In the genomic region with DNA sequence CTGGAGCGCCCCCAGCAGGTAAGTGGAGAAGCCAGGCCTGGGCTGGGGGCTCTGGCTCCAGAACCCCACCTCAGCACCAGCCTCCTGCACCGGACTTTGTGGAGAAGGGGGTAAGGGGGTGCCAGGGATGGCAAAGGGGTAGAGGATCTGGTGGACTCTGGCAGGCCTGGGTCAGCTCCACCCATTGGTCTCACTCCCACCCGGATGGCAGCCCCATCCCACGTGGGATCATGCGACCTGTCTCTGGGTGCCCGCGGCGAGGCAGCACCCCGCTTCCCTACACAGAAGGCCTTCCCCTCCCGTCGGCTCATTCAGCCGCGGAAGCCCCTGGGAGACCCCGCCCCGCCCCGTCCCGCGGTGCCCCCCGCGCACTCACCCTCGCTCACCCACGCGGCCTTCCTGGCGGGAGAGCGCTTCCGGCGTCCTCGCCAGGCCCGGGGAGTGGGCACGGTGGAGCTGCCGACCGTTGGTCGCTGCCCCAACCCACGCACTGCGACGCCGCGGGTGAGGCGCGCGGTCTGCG, we compare ENCODE assay signal across 1 cellular context.
TF ChIP-seq lines count a peak whose summit lies in the region.

No MANE protein-coding gene starts in this region.

TF ChIP-seq in K562, 482 proteins besides CTCF, POLR2A, EP300 and RAD21 (continued from another document):
- TF ChIP-seq, protein P1, sequence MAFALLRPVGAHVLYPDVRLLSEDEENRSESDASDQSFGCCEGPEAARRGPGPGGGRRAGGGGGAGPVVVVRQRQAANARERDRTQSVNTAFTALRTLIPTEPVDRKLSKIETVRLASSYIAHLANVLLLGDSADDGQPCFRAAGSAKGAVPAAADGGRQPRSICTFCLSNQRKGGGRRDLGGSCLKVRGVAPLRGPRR (CRISPR knock-in tag; IDR thresholded peaks at IDR 0.05): no peak
- TF ChIP-seq NCOA2 (IDR thresholded peaks at IDR 0.05; ENCODE audit: partially characterized antibody in 2 of 2): no peak
- TF ChIP-seq, protein P2, sequence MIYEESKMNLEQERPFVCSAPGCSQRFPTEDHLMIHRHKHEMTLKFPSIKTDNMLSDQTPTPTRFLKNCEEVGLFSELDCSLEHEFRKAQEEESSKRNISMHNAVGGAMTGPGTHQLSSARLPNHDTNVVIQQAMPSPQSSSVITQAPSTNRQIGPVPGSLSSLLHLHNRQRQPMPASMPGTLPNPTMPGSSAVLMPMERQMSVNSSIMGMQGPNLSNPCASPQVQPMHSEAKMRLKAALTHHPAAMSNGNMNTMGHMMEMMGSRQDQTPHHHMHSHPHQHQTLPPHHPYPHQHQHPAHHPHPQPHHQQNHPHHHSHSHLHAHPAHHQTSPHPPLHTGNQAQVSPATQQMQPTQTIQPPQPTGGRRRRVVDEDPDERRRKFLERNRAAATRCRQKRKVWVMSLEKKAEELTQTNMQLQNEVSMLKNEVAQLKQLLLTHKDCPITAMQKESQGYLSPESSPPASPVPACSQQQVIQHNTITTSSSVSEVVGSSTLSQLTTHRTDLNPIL (CRISPR knock-in tag; IDR thresholded peaks at IDR 0.05): no peak
- TF ChIP-seq STAG1 (CRISPR knock-in tag; IDR thresholded peaks at IDR 0.05; ENCODE audit: borderline replicate concordance): no peak
- TF ChIP-seq MYC (IDR thresholded peaks at IDR 0.05; ENCODE audit: low read depth, low read length): peak; percentile 63
- TF ChIP-seq MYC (CRISPR knock-in tag; IDR thresholded peaks at IDR 0.05; ENCODE audit: borderline replicate concordance, low read depth): peak; percentile 86; the same call in 1 of the 2 replicates
- 0 out of 4 replicates have a peak, but pooled peaks of 1 of the 2 experiments have one; percentile 21 for TF ChIP-seq TBL1XR1 (IDR thresholded peaks at IDR 0.05; ENCODE audit: low read length in 2 of 2)
- TF ChIP-seq, protein P3, sequence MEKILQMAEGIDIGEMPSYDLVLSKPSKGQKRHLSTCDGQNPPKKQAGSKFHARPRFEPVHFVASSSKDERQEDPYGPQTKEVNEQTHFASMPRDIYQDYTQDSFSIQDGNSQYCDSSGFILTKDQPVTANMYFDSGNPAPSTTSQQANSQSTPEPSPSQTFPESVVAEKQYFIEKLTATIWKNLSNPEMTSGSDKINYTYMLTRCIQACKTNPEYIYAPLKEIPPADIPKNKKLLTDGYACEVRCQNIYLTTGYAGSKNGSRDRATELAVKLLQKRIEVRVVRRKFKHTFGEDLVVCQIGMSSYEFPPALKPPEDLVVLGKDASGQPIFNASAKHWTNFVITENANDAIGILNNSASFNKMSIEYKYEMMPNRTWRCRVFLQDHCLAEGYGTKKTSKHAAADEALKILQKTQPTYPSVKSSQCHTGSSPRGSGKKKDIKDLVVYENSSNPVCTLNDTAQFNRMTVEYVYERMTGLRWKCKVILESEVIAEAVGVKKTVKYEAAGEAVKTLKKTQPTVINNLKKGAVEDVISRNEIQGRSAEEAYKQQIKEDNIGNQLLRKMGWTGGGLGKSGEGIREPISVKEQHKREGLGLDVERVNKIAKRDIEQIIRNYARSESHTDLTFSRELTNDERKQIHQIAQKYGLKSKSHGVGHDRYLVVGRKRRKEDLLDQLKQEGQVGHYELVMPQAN (IDR thresholded peaks at IDR 0.05; ENCODE audit: borderline replicate concordance): peak; percentile 85; the same call in 1 of the 2 replicates
- TF ChIP-seq, protein P4, sequence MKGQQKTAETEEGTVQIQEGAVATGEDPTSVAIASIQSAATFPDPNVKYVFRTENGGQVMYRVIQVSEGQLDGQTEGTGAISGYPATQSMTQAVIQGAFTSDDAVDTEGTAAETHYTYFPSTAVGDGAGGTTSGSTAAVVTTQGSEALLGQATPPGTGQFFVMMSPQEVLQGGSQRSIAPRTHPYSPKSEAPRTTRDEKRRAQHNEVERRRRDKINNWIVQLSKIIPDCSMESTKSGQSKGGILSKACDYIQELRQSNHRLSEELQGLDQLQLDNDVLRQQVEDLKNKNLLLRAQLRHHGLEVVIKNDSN (CRISPR knock-in tag; IDR thresholded peaks at IDR 0.05): peak; percentile 49
- no peak for TF ChIP-seq MCM7 (IDR thresholded peaks at IDR 0.05)
- TF ChIP-seq, protein P5, sequence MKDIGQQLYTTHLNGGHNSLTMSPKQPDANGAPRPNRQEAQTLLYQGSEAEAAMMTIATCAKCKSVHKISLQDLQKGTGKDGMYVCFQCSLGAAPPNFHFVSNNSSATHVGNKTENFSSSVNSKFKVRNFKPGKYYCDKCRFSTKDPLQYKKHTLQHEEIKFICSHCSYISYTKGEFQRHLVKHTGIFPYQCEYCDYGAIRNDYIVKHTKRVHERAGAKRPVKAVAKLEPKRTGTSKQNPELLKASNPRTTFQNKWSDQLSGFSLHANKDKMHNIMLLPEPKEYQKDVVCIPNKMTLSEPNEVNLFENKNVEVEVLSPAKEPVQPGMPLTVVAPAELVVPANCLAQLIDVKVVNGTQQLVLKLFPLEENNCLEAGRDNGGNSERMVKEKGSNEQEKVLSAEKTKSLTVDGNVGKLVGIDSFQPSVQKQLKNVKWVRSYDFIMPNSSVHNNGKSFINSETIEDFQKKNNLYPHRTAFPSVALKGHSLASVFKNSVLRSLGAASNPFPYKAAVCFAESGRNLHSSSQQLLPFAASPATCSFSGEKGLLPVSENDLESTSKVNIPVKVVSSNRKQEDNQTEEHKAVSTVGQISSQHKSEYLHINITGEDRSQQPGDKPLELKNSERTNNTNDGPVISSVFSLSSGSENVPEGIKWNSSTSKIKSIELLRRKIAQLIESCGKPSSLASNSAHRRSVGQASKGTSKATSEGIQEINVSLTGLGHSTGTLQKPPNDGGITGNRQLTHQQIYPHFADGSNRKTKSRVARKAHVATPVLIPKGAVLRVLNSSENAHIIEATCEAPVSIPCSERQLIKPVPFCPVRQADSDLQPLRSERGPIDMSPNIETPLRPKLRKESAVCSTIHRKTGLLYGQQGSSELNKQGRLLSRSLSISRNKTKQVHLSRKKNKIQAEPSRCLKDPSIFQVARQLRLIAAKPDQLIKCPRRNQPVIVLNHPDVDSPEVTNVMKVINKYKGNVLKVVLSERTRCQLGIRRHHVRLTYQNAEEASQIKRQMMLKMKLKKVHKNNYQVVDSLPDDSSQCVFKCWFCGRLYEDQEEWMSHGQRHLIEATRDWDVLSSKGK (CRISPR knock-in tag; IDR thresholded peaks at IDR 0.05): no peak
- TF ChIP-seq ARID2 (IDR thresholded peaks at IDR 0.05): peak; percentile 24; the same call in 1 of the 2 replicates
- TF ChIP-seq, protein P6, sequence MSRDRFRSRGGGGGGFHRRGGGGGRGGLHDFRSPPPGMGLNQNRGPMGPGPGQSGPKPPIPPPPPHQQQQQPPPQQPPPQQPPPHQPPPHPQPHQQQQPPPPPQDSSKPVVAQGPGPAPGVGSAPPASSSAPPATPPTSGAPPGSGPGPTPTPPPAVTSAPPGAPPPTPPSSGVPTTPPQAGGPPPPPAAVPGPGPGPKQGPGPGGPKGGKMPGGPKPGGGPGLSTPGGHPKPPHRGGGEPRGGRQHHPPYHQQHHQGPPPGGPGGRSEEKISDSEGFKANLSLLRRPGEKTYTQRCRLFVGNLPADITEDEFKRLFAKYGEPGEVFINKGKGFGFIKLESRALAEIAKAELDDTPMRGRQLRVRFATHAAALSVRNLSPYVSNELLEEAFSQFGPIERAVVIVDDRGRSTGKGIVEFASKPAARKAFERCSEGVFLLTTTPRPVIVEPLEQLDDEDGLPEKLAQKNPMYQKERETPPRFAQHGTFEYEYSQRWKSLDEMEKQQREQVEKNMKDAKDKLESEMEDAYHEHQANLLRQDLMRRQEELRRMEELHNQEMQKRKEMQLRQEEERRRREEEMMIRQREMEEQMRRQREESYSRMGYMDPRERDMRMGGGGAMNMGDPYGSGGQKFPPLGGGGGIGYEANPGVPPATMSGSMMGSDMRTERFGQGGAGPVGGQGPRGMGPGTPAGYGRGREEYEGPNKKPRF (IDR thresholded peaks at IDR 0.05; ENCODE audit: low read depth, low read length): no peak
- TF ChIP-seq, protein P7, sequence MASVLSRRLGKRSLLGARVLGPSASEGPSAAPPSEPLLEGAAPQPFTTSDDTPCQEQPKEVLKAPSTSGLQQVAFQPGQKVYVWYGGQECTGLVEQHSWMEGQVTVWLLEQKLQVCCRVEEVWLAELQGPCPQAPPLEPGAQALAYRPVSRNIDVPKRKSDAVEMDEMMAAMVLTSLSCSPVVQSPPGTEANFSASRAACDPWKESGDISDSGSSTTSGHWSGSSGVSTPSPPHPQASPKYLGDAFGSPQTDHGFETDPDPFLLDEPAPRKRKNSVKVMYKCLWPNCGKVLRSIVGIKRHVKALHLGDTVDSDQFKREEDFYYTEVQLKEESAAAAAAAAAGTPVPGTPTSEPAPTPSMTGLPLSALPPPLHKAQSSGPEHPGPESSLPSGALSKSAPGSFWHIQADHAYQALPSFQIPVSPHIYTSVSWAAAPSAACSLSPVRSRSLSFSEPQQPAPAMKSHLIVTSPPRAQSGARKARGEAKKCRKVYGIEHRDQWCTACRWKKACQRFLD (CRISPR knock-in tag; IDR thresholded peaks at IDR 0.05): peak; percentile 24; the same call in 1 of the 2 replicates
- no peak for TF ChIP-seq ZNF780A (CRISPR knock-in tag; IDR thresholded peaks at IDR 0.05)
- TF ChIP-seq PCBP2 (IDR thresholded peaks at IDR 0.05; ENCODE audit: low read depth, low read length, poor library complexity, severe bottlenecking): no peak
- TF ChIP-seq, protein P8, sequence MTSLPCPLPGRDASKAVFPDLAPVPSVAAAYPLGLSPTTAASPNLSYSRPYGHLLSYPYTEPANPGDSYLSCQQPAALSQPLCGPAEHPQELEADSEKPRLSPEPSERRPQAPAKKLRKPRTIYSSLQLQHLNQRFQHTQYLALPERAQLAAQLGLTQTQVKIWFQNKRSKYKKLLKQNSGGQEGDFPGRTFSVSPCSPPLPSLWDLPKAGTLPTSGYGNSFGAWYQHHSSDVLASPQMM (CRISPR knock-in tag; IDR thresholded peaks at IDR 0.05): no peak
- TF ChIP-seq RBM22 (IDR thresholded peaks at IDR 0.05; ENCODE audit: low read depth, low read length, poor library complexity, severe bottlenecking): no peak
- no peak for TF ChIP-seq ZNF444 (CRISPR knock-in tag; IDR thresholded peaks at IDR 0.05)
- no peak for TF ChIP-seq DPF2 (IDR thresholded peaks at IDR 0.05)
